In the genomic region with DNA sequence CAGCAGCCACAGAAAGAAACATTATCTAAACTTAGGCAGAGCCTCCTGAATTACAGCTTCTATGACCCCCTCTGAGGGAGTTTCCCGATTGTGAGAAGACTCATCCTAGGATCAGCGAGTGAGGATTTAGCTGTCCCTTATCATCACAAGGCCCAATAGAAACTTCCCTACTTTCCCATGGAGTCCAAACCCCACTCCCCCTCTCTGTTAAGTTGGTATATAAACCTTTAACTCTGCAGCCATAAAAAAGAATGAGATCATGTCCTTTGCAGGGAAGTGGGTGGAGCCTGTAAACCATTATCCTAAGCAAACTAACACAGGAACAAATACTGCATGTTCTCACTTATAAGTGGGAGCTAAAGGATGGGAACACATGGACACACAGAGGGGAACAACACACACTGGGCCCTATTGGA, we compare ENCODE assay signal across 1 cellular context.
A peak's percentile ranks its signal among the peaks of the same experiment; 100 is the strongest.
TF ChIP-seq lines count a peak whose summit lies in the region.

No MANE protein-coding gene starts in this region.

TF ChIP-seq in HEK293, 187 proteins besides CTCF, POLR2A, EP300 and RAD21 (continued from another document):
- TF ChIP-seq PATZ1 (tag by site-specific recombination; IDR thresholded peaks at IDR 0.05) (no peak), PRDM4 (tag by site-specific recombination; IDR thresholded peaks at IDR 0.05) (peak; percentile 84), SCRT1 (tag by site-specific recombination; IDR thresholded peaks at IDR 0.05; ENCODE audit: borderline replicate concordance) (no peak), ZNF426 (tag by site-specific recombination; IDR thresholded peaks at IDR 0.05) (no peak), MZF1 (tag by site-specific recombination; IDR thresholded peaks at IDR 0.05; ENCODE audit: borderline replicate concordance) (peak; percentile 41; the same call in 1 of the 2 replicates), ZNF580 (tag by site-specific recombination; IDR thresholded peaks at IDR 0.05) (no peak), ZNF518A (tag by site-specific recombination; conservative IDR thresholded peaks at IDR 0.05; ENCODE audit: low read depth) (peak; percentile 44; the same call in 1 of the 2 replicates), ZNF18 (tag by site-specific recombination; IDR thresholded peaks at IDR 0.05) (peak; percentile 39; the same call in 1 of the 2 replicates), ZNF560 (tag by site-specific recombination; IDR thresholded peaks at IDR 0.05; ENCODE audit: borderline replicate concordance) (no peak), ZNF48 (tag by site-specific recombination; IDR thresholded peaks at IDR 0.05) (no peak), KLF16 (tag by site-specific recombination; IDR thresholded peaks at IDR 0.05) (0 out of 2 replicates have a peak, but pooled peaks have one; percentile 32)
- TF ChIP-seq, protein P1, sequence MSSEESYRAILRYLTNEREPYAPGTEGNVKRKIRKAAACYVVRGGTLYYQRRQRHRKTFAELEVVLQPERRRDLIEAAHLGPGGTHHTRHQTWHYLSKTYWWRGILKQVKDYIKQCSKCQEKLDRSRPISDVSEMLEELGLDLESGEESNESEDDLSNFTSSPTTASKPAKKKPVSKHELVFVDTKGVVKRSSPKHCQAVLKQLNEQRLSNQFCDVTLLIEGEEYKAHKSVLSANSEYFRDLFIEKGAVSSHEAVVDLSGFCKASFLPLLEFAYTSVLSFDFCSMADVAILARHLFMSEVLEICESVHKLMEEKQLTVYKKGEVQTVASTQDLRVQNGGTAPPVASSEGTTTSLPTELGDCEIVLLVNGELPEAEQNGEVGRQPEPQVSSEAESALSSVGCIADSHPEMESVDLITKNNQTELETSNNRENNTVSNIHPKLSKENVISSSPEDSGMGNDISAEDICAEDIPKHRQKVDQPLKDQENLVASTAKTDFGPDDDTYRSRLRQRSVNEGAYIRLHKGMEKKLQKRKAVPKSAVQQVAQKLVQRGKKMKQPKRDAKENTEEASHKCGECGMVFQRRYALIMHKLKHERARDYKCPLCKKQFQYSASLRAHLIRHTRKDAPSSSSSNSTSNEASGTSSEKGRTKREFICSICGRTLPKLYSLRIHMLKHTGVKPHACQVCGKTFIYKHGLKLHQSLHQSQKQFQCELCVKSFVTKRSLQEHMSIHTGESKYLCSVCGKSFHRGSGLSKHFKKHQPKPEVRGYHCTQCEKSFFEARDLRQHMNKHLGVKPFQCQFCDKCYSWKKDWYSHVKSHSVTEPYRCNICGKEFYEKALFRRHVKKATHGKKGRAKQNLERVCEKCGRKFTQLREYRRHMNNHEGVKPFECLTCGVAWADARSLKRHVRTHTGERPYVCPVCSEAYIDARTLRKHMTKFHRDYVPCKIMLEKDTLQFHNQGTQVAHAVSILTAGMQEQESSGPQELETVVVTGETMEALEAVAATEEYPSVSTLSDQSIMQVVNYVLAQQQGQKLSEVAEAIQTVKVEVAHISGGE (tag by site-specific recombination; conservative IDR thresholded peaks at IDR 0.05; ENCODE audit: low read depth), result peak; percentile 77
